In the genomic region with DNA sequence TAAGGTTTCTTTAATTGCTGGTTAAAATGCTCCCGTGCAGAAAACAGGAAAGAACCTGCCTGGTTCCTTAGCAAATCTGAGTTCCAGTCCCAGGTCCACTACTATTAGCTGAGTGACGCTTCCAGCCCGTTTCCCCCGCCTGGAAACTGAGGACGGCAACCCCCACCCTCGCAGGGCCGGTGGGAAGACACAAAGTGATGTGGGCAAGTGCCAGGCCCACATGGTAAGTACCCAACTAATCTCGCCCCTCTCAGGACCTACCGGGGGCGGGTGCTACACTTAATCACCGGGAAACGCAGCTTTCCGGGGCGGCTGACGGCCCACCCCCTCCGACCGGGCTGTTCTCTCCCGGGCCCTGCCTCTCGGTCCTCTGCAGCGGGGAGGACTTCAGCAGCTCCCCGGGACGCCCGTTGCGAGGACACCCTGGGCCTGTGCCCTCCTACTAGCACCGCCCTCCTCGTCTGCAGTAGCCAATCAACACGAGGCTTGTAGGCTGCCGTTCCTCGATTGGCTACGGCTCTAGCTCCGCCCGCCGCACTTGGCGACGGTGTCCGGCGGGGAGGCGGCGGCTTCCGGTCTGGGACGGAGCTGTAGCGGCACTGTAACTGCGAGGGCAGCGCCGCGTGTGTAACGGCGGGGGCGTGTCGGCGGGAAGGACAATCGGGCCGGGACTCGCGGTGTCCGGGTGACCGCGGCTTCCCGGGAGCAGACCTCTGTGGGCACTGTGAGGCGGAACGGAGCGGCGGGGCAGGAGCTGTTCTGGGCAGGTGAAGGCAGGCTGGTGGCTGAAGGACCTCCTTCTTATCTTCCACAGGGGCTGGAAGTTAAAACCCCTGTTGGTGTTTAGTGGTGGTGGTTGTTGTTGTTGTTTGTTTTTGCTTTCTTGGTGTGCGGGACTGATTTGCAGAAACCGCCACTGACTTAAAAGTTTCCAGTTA, we compare ENCODE assay signal across 1 cellular context.
TF ChIP-seq lines count a peak whose summit lies in the region.

A gene with protein sequence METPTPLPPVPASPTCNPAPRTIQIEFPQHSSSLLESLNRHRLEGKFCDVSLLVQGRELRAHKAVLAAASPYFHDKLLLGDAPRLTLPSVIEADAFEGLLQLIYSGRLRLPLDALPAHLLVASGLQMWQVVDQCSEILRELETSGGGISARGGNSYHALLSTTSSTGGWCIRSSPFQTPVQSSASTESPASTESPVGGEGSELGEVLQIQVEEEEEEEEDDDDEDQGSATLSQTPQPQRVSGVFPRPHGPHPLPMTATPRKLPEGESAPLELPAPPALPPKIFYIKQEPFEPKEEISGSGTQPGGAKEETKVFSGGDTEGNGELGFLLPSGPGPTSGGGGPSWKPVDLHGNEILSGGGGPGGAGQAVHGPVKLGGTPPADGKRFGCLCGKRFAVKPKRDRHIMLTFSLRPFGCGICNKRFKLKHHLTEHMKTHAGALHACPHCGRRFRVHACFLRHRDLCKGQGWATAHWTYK (plus strand): TSS at position 568 of the 938 bp plus-strand sequence. CDS start 525 bp downstream, outside the sequence.

TF ChIP-seq in GM23338, 12 proteins besides CTCF, POLR2A, EP300 and RAD21:
- peak; percentile 90 for TF ChIP-seq POLR2AphosphoS5 (IDR thresholded peaks at IDR 0.05; ENCODE audit: low read depth)
- no peak for TF ChIP-seq NANOG (IDR thresholded peaks at IDR 0.05; ENCODE audit: borderline replicate concordance)
- TF ChIP-seq, protein P1, sequence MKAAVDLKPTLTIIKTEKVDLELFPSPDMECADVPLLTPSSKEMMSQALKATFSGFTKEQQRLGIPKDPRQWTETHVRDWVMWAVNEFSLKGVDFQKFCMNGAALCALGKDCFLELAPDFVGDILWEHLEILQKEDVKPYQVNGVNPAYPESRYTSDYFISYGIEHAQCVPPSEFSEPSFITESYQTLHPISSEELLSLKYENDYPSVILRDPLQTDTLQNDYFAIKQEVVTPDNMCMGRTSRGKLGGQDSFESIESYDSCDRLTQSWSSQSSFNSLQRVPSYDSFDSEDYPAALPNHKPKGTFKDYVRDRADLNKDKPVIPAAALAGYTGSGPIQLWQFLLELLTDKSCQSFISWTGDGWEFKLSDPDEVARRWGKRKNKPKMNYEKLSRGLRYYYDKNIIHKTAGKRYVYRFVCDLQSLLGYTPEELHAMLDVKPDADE (IDR thresholded peaks at IDR 0.05): peak; percentile 68
- peak; percentile 52; the same call in 1 of the 2 replicates for TF ChIP-seq CREB1 (CRISPR knock-in tag; IDR thresholded peaks at IDR 0.05; ENCODE audit: low read depth)
- TF ChIP-seq ZNF331 (CRISPR knock-in tag; IDR thresholded peaks at IDR 0.05; ENCODE audit: low read depth): no peak
